18 cellular contexts compared by ENCODE assay signal in the genomic region with DNA sequence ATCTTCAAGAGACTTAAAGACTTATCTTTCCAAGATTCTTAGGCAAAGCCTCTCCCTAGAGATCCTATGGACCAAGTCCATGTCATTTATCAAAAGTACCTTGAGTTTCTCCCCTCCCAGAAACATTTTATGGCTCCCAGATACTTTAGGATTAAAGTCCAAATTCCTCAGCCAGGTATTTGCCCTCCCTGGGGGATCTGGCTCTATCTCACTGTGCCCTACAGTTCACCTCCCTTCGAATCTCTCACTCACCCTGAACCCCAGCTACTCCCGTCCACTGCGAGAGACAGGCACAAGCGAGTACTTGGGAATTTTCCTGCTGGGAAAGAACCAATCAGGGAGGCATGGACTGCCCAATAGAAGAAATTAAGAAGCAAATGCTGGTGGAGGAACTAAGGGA. TPM values are rescaled to one million over a fixed set of nuclear protein-coding genes. Genes with fewer than 3 reads are reported as not detected.
DNase-seq lines count a peak whose midpoint lies in the region; ATAC-seq and TF ChIP-seq lines count a peak whose summit lies in the region.
"Had no signal": no experiment of that assay in that cellular context is flagged by ENCODE, and none has a peak within 500 bp of the region (broad histone marks: within the 10 kb centered on the region; RNA-seq: fewer than 3 reads in every experiment).

No MANE protein-coding gene starts in this region.

- H3K27me3 Mint-ChIP-seq in type B pancreatic cell: peaks cover 6% of the 10 kb centered on the region

- H3K79me2 ChIP-seq in hepatocyte: no peaks in the 10 kb centered on the region

- H3K27ac ChIP-seq in hepatocyte: peak overlapping the region; percentile 78
- H3K27ac ChIP-seq in psoas muscle: no peak overlapping the region
- H3K27ac ChIP-seq: HL-60 had no signal

- no peaks in the 10 kb centered on the region for H3K36me3 Mint-ChIP-seq in type B pancreatic cell
- H3K36me3 Mint-ChIP-seq: CD4-positive, CD25-positive, alpha-beta regulatory T cell had no signal

- H3K36me3 ChIP-seq in hepatocyte (replicated peaks; ENCODE audit: insufficient read depth, low read depth) (no peaks in the 10 kb centered on the region), psoas muscle (ENCODE audit: insufficient read depth in 1 of 2, low read depth in 1 of 2) (no peaks in the 10 kb centered on the region)
- H3K36me3 ChIP-seq: BE2C had no signal

- H3K27ac Mint-ChIP-seq in type B pancreatic cell: no peak overlapping the region
- H3K27ac Mint-ChIP-seq: CD4-positive, CD25-positive, alpha-beta regulatory T cell; CD8-positive, alpha-beta memory T cell; GM23338 had no signal

- no peak overlapping the region for H2AFZ ChIP-seq in hepatocyte
- H2AFZ ChIP-seq: GM23338 had no signal

- no peak for TF ChIP-seq CTCF in hepatocyte (IDR thresholded peaks at IDR 0.05; ENCODE audit: poor library complexity)
- no peak for TF ChIP-seq CTCF in type B pancreatic cell (conservative IDR thresholded peaks at IDR 0.05)
- TF ChIP-seq CTCF in psoas muscle (IDR thresholded peaks at IDR 0.05): no peak

- H3K4me2 ChIP-seq in hepatocyte: peak overlapping the region; percentile 26
- H3K4me2 ChIP-seq: GM23338 had no signal

- no peaks in the 10 kb centered on the region for H3K9me3 Mint-ChIP-seq in type B pancreatic cell

- peaks cover 12% of the 10 kb centered on the region for H3K4me1 ChIP-seq in hepatocyte (ENCODE audit: insufficient read depth)
- no peaks in the 10 kb centered on the region for H3K4me1 ChIP-seq in psoas muscle
- H3K4me1 ChIP-seq: BE2C had no signal

- no peaks in the 10 kb centered on the region for H3K4me1 Mint-ChIP-seq in type B pancreatic cell (ENCODE audit: unreplicated experiment)
- H3K4me1 Mint-ChIP-seq: CD4-positive, CD25-positive, alpha-beta regulatory T cell; CD8-positive, alpha-beta memory T cell; GM23338 had no signal

- no peak overlapping the region for H3K4me3 ChIP-seq in hepatocyte
- no peak overlapping the region for H3K4me3 ChIP-seq in psoas muscle
- H3K4me3 ChIP-seq: GM23338 had no signal

- WGBS in hepatocyte (ENCODE audit: low lambda C conversion rate, missing lambda C conversion rate): 40% methylated on average over 4 of the region's 4 CpGs
- WGBS in psoas muscle, 3 donors: 76 to 83% (median 77%) methylated on average over 4 of the region's 4 CpGs

- DNase-seq in LoVo (ENCODE audit: low spot score): peak; percentile 57
- peak; percentile 55 for DNase-seq in hepatocyte (ENCODE audit: low spot score)
- DNase-seq in mucosa of gallbladder (ENCODE audit: low spot score): peak; percentile 40
- DNase-seq in type B pancreatic cell (ENCODE audit: extremely low spot score, unreplicated experiment): no peak
- no peak for DNase-seq in psoas muscle
- no peak for DNase-seq in midbrain (lab: John Stamatoyannopoulos, UW)
- no peak for DNase-seq in activated effector memory CD4-positive, alpha-beta T cell treated with anti-CD3 and anti-CD28 coated beads, Interleukin-2, amount 50 U/mL, for 16 hours
- DNase-seq: BE2C; C1 segment of cervical spinal cord; CD4-positive, CD25-positive, alpha-beta regulatory T cell; CD8-positive, alpha-beta memory T cell; COR-L47; GDM1; HCEC 1CT had no signal

- intact Hi-C loops in psoas muscle (cut with DNase I): no loop called here

- no peaks in the 10 kb centered on the region for H4K20me1 ChIP-seq in hepatocyte (ENCODE audit: insufficient read depth, poor library complexity, severe bottlenecking)

- H3K27me3 ChIP-seq in hepatocyte (no peaks in the 10 kb centered on the region), psoas muscle (ENCODE audit: insufficient read depth in 3 of 3, low read length in 2 of 3) (peaks cover 0 to 3% (median 2%) of the 10 kb centered on the region in 3 donors)
- H3K27me3 ChIP-seq: BE2C had no signal

- H3K9me3 ChIP-seq in hepatocyte (ENCODE audit: low read depth): no peaks in the 10 kb centered on the region
- no peaks in the 10 kb centered on the region for H3K9me3 ChIP-seq in psoas muscle
- H3K9me3 ChIP-seq: BE2C had no signal

- no peaks in the 10 kb centered on the region for H3K9me2 ChIP-seq in hepatocyte (replicated peaks; ENCODE audit: insufficient read depth)

- ATAC-seq in psoas muscle: no peak

- H3K4me3 Mint-ChIP-seq in type B pancreatic cell: peak overlapping the region; percentile 16
- H3K4me3 Mint-ChIP-seq: CD4-positive, CD25-positive, alpha-beta regulatory T cell; CD8-positive, alpha-beta memory T cell; GM23338 had no signal

RNA-seq across cellular contexts. Expression of a gene that starts 11.9 kb away (rescaled TPM):
- total RNA-seq in hepatocyte (1.5 and 3.8 TPM in 2 replicates), mucosa of gallbladder (61.4 TPM), type B pancreatic cell (ENCODE audit: low replicate concordance) (2.7 and 2.8 TPM in 2 replicates), psoas muscle (under 1 TPM in 3 of 4 donors, not detected in 1; 0.20 to 0.47 (median 0.23) TPM)
- polyA plus RNA-seq in hepatocyte (1.7 and 2.3 TPM in 2 replicates), psoas muscle (under 1 TPM in 2 of 3 donors, not detected in 1; 0.10 to 0.31 TPM)
- total RNA-seq: A172; CD4-positive, CD25-positive, alpha-beta regulatory T cell; CD8-positive, alpha-beta memory T cell; GM23338; HT1080 had no signal
- polyA plus RNA-seq: CD4-positive, CD25-positive, alpha-beta regulatory T cell; CD8-positive, alpha-beta memory T cell; GM23338 had no signal

RNA-seq across cellular contexts. Expression of a gene that starts 13.2 kb away (rescaled TPM):
- total RNA-seq in hepatocyte (not detected in 2 replicates), mucosa of gallbladder (not detected), type B pancreatic cell (ENCODE audit: low replicate concordance) (0.75 and 3.5 TPM in 2 replicates), psoas muscle (not detected)
- polyA plus RNA-seq in hepatocyte (not detected in 2 replicates), psoas muscle (not detected)
- total RNA-seq: A172; CD4-positive, CD25-positive, alpha-beta regulatory T cell; CD8-positive, alpha-beta memory T cell; GM23338; HT1080 had no signal
- polyA plus RNA-seq: CD4-positive, CD25-positive, alpha-beta regulatory T cell; CD8-positive, alpha-beta memory T cell; GM23338 had no signal

RNA-seq across cellular contexts. Expression of a gene that starts 45.4 kb away (rescaled TPM):
- total RNA-seq in hepatocyte (0.88 and 1.1 TPM in 2 replicates), mucosa of gallbladder (not detected), type B pancreatic cell (ENCODE audit: low replicate concordance) (0.27 TPM in 1 of 2 replicates, not detected in the other), psoas muscle (not detected)
- polyA plus RNA-seq in hepatocyte (4.3 and 8.0 TPM in 2 replicates), psoas muscle (not detected)
- total RNA-seq: A172; CD4-positive, CD25-positive, alpha-beta regulatory T cell; CD8-positive, alpha-beta memory T cell; GM23338; HT1080 had no signal
- polyA plus RNA-seq: CD4-positive, CD25-positive, alpha-beta regulatory T cell; CD8-positive, alpha-beta memory T cell had no signal

Comparison
In these comparisons a context has a peak if more than half of its experiments do, and no peak if none do; other contexts are left out.
1. DNase-seq: peak in LoVo (single experiment), hepatocyte (single experiment) and mucosa of gallbladder (single experiment); none in type B pancreatic cell (single experiment), psoas muscle (0 of 2), midbrain (single experiment) and activated effector memory CD4-positive, alpha-beta T cell treated with anti-CD3 and anti-CD28 coated beads, Interleukin-2, amount 50 U/mL, for 16 hours (single experiment).
2. RNA of a gene that starts 11.9 kb away (total RNA-seq): 61.4 TPM in mucosa of gallbladder (single experiment); 1.5 to 3.8 TPM in hepatocyte, 2.7 to 2.8 TPM in type B pancreatic cell and 0.20 to 0.47 TPM in psoas muscle; every median in the first group is over 10 times any median in the second.